ENCODE assay signal across 16 cellular contexts in the genomic region with DNA sequence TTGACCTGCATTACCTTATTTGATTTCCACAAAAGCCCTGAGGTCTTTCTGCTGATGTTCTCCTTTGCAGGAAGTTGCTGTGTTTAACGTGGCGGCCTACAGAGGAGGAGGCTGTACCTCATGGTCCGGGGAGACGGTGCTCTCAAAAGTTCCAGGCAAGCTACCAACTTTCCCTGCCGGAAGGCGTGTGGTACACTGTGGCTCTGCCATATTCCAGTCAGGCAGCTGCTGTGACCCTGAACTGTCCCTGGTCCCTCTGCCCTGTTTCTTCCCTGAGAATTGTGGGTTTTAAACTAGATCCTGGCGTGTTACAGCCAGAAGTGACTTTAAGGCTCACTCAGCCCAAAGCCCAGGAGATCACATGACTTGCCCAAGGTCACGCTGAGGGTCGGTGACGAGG.
A peak's percentile ranks its signal among the peaks of the same experiment; 100 is the strongest.
DNase-seq lines count a peak whose midpoint lies in the region; ATAC-seq and TF ChIP-seq lines count a peak whose summit lies in the region.
"Had no signal": no experiment of that assay in that cellular context is flagged by ENCODE, and none has a peak within 500 bp of the region (broad histone marks: within the 10 kb centered on the region; RNA-seq: fewer than 3 reads in every experiment).

No MANE protein-coding gene starts in this region.

- H3K4me3 ChIP-seq in breast epithelium (no peak overlapping the region), mammary epithelial cell (replicated peaks in 1 of 3; ENCODE audit: insufficient read depth in 1 of 3, low read depth in 2 of 3, low read length in 3 of 3) (no peak overlapping the region), prostate gland (no peak overlapping the region), spleen (no peak overlapping the region), body of pancreas (no peak overlapping the region)
- H3K4me3 ChIP-seq: BLaER1 had no signal

- in situ Hi-C loops in mammary epithelial cell (cut with MboI; ENCODE audit: low sequenced_read_pairs in 2 of 2): no loop called here

- no peak overlapping the region for H3K27ac Mint-ChIP-seq in MCF 10A (ENCODE audit: low read depth, unreplicated experiment)
- H3K27ac Mint-ChIP-seq: CD8-positive, alpha-beta memory T cell had no signal

- dilution Hi-C loops in mammary epithelial cell (cut with HindIII; ENCODE audit: low sequenced_read_pairs): no loop called here

- WGBS in mammary epithelial cell (ENCODE audit: low coverage, missing lambda C conversion rate): 26% methylated on average over 10 of the region's 10 CpGs
- 47% methylated on average over 10 of the region's 10 CpGs for WGBS in prostate gland
- WGBS in spleen, 5 donors: 69 to 77% (median 72%) methylated on average over 8 to 10 of the region's 10 CpGs
- WGBS in body of pancreas, 2 donors: 62 to 68% methylated on average over 7 to 10 of the region's 10 CpGs

- H3K27me3 Mint-ChIP-seq in MCF 10A (ENCODE audit: insufficient read depth, unreplicated experiment): peaks cover 40% of the 10 kb centered on the region

- no peaks in the 10 kb centered on the region for H3K4me1 Mint-ChIP-seq in MCF 10A (ENCODE audit: insufficient read depth, unreplicated experiment)
- H3K4me1 Mint-ChIP-seq: CD8-positive, alpha-beta memory T cell had no signal

- TF ChIP-seq POLR2A in breast epithelium (IDR thresholded peaks at IDR 0.05) (no peak), prostate gland (IDR thresholded peaks at IDR 0.05) (no peak), spleen (IDR thresholded peaks at IDR 0.05) (no peak), body of pancreas (IDR thresholded peaks at IDR 0.05) (no peak)

- no peaks in the 10 kb centered on the region for H4K20me1 ChIP-seq in mammary epithelial cell (ENCODE audit: insufficient read depth, low read length)
- H4K20me1 ChIP-seq: BLaER1 had no signal

- H3K9me3 ChIP-seq in breast epithelium (no peaks in the 10 kb centered on the region), mammary epithelial cell (replicated peaks; ENCODE audit: insufficient read depth, low read length) (no peaks in the 10 kb centered on the region), prostate gland (no peaks in the 10 kb centered on the region), spleen (no peaks in the 10 kb centered on the region), body of pancreas (no peaks in the 10 kb centered on the region)
- H3K9me3 ChIP-seq: BLaER1, Caco-2 had no signal

- no peak overlapping the region for H3K4me3 Mint-ChIP-seq in MCF 10A (ENCODE audit: unreplicated experiment)
- H3K4me3 Mint-ChIP-seq: CD8-positive, alpha-beta memory T cell had no signal

- TF ChIP-seq CTCF in breast epithelium (IDR thresholded peaks at IDR 0.05) (no peak), MCF 10A (IDR thresholded peaks at IDR 0.05; ENCODE audit: unreplicated experiment) (no peak), mammary epithelial cell (conservative IDR thresholded peaks at IDR 0.05 in 1 of 2, IDR thresholded peaks at IDR 0.05 in 1 of 2; ENCODE audit: extremely low read depth in 1 of 2, insufficient read depth in 1 of 2, low read depth in 1 of 2, low read length in 2 of 2) (no peak), prostate gland (IDR thresholded peaks at IDR 0.05) (no peak), spleen (IDR thresholded peaks at IDR 0.05 in 8 of 11, conservative IDR thresholded peaks at IDR 0.05 in 3 of 11) (no peak), body of pancreas (IDR thresholded peaks at IDR 0.05) (no peak)

- POLR2A ChIA-PET in MCF 10A (lab: Yijun Ruan, JAX): no interaction called here

- intact Hi-C loops in breast epithelium (cut with DNase I; ENCODE audit: low total_unique reads): no loop called here
- intact Hi-C loops in MCF 10A (cut with micrococcal nuclease): no loop called here
- intact Hi-C loops in mammary epithelial cell (cut with micrococcal nuclease): no loop called here
- intact Hi-C loops in left ventricle myocardium superior (cut with micrococcal nuclease): no loop called here
- intact Hi-C loops in prostate gland (cut with DNase I): no loop called here
- intact Hi-C loops in spleen (cut with DNase I; ENCODE audit: low total_unique reads): no loop called here
- intact Hi-C loops in body of pancreas (cut with DNase I): no loop called here

- no TSS peak for BruUV-seq in MCF 10A (replicated peaks; lab: Mats Ljungman, UMichigan)
- no TSS peak for BruUV-seq in mammary epithelial cell (replicated peaks; lab: Mats Ljungman, UMichigan)

- ATAC-seq in left ventricle myocardium superior: peak; percentile 57
- no peak for ATAC-seq in HG02759 (IDR thresholded peaks at IDR 0.05; ENCODE audit: unreplicated experiment)
- no peak for ATAC-seq in body of pancreas
- ATAC-seq: HCT116 had no signal

- H3K9ac ChIP-seq in mammary epithelial cell (ENCODE audit: insufficient read depth, low read length): no peak overlapping the region
- H3K9ac ChIP-seq: BLaER1 had no signal

- no peaks in the 10 kb centered on the region for H3K79me2 ChIP-seq in mammary epithelial cell (ENCODE audit: insufficient read depth, low read length)

- no peaks in the 10 kb centered on the region for H3K27me3 ChIP-seq in breast epithelium
- no peaks in the 10 kb centered on the region for H3K27me3 ChIP-seq in mammary epithelial cell (ENCODE audit: insufficient read depth, low read length)
- H3K27me3 ChIP-seq in prostate gland (replicated peaks; ENCODE audit: insufficient read depth): no peaks in the 10 kb centered on the region
- H3K27me3 ChIP-seq in spleen (replicated peaks in 1 of 7): peaks cover 0 to 38% (median 0%) of the 10 kb centered on the region in 7 donors
- H3K27me3 ChIP-seq in body of pancreas: no peaks in the 10 kb centered on the region
- H3K27me3 ChIP-seq: BLaER1 had no signal

- no peaks in the 10 kb centered on the region for H3K36me3 ChIP-seq in breast epithelium
- H3K36me3 ChIP-seq in mammary epithelial cell (ENCODE audit: insufficient read depth, low read length): no peaks in the 10 kb centered on the region
- no peaks in the 10 kb centered on the region for H3K36me3 ChIP-seq in prostate gland
- no peaks in the 10 kb centered on the region for H3K36me3 ChIP-seq in spleen
- H3K36me3 ChIP-seq in body of pancreas (replicated peaks in 1 of 2; ENCODE audit: insufficient read depth in 1 of 2, low read depth in 2 of 2): no peaks in the 10 kb centered on the region
- H3K36me3 ChIP-seq: BLaER1 had no signal

- no peaks in the 10 kb centered on the region for H3K4me1 ChIP-seq in breast epithelium
- no peaks in the 10 kb centered on the region for H3K4me1 ChIP-seq in mammary epithelial cell (ENCODE audit: insufficient read depth, low read length)
- no peaks in the 10 kb centered on the region for H3K4me1 ChIP-seq in prostate gland (replicated peaks)
- H3K4me1 ChIP-seq in spleen: no peaks in the 10 kb centered on the region
- H3K4me1 ChIP-seq in body of pancreas: peaks cover 7% of the 10 kb centered on the region
- H3K4me1 ChIP-seq: BLaER1, Caco-2 had no signal

- H3K27ac ChIP-seq in breast epithelium (peak overlapping the region; percentile 43 to 52), mammary epithelial cell (ENCODE audit: insufficient read depth, low read depth, low read length) (no peak overlapping the region), prostate gland (no peak overlapping the region), spleen (no peak overlapping the region), body of pancreas (no peak overlapping the region)
- H3K27ac ChIP-seq: 22Rv1, BLaER1, HL-60 had no signal

- no peaks in the 10 kb centered on the region for H3K9me3 Mint-ChIP-seq in MCF 10A (ENCODE audit: unreplicated experiment)
- H3K9me3 Mint-ChIP-seq: CD8-positive, alpha-beta memory T cell had no signal

- H3K36me3 Mint-ChIP-seq in MCF 10A (ENCODE audit: insufficient read depth, unreplicated experiment): no peaks in the 10 kb centered on the region
- H3K36me3 Mint-ChIP-seq: CD8-positive, alpha-beta memory T cell had no signal

- peak overlapping the region; percentile 25 for H2AFZ ChIP-seq in mammary epithelial cell (ENCODE audit: low read depth, low read length)

- H3K4me2 ChIP-seq in mammary epithelial cell (ENCODE audit: insufficient read depth, low read depth, low read length): no peak overlapping the region
- H3K4me2 ChIP-seq: BLaER1 had no signal

- DNase-seq in breast epithelium (ENCODE audit: low spot score in 2 of 2): peak; percentile 59 to 65
- no peak for DNase-seq in MCF 10A (ENCODE audit: unreplicated experiment)
- no peak for DNase-seq in mammary epithelial cell
- no peak for DNase-seq in left ventricle myocardium superior
- peak; percentile 32 for DNase-seq in prostate gland (ENCODE audit: low spot score)
- no peak for DNase-seq in spleen
- DNase-seq in body of pancreas: no peak
- DNase-seq: Caco-2; CD8-positive, alpha-beta memory T cell; DMS53; GF-D8 had no signal

- CTCF ChIA-PET in MCF 10A (lab: Yijun Ruan, JAX): interaction anchor here (0.9 kb wide), 1 partner anchor 8 kb away, joined by 7 read pairs; no protein-coding TSS in a partner anchor
- CTCF ChIA-PET in mammary epithelial cell (lab: Charles Lee; ENCODE audit: low non-redundant PET): no interaction called here

Comparison
In these comparisons a context has a peak if more than half of its experiments do, and no peak if none do; other contexts are left out.
1. DNase-seq: peak in breast epithelium (2 of 2) and prostate gland (single experiment); none in MCF 10A (single experiment), mammary epithelial cell (single experiment), left ventricle myocardium superior (single experiment), spleen (single experiment) and body of pancreas (0 of 4).
2. H3K27ac ChIP-seq: peak in breast epithelium (2 of 2); none in mammary epithelial cell (single experiment), prostate gland (0 of 2), spleen (0 of 8) and body of pancreas (0 of 4).